9 cellular contexts compared by ENCODE assay signal in the genomic region with DNA sequence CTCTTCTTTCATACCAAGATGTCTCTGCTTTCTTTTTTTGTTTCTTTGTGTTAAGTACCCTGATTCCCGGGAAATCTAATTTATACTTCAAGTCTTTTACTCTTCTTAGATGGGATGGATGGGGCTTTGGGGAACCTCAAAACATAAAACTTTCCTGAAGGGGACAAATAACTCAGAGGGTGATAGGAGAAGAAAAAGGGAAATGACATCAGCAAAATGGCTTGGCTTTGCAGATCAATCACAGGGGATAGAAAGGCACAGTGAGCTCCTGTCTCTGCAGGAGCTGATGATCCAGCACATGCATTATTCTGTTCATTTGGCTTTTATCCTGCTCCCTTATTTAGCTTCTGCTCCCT. TPM values are rescaled to one million over a fixed set of nuclear protein-coding genes. Genes with fewer than 3 reads are reported as not detected.
DNase-seq lines count a peak whose midpoint lies in the region; ATAC-seq, FAIRE-seq and TF ChIP-seq lines count a peak whose summit lies in the region.
"Had no signal": no experiment of that assay in that cellular context is flagged by ENCODE, and none has a peak within 500 bp of the region (broad histone marks: within the 10 kb centered on the region; RNA-seq: fewer than 3 reads in every experiment).

No MANE protein-coding gene starts in this region.

- H3K9me3 ChIP-seq in keratinocyte (ENCODE audit: control insufficient read depth, low read depth, low read length) (no peaks in the 10 kb centered on the region), suprapubic skin (no peaks in the 10 kb centered on the region)
- H3K9me3 ChIP-seq: HAP-1 had no signal

- H4K20me1 ChIP-seq in keratinocyte (ENCODE audit: control insufficient read depth, extremely low read depth, insufficient read depth, low read length), result no peaks in the 10 kb centered on the region

- WGBS in suprapubic skin, result 10% methylated on average over 1 of the region's 1 CpG

- H3K27ac Mint-ChIP-seq in activated T-cell treated with anti-CD3 and anti-CD28 coated beads, Interleukin-2, amount 50 U/mL, for 24 hours, result no peak overlapping the region
- H3K27ac Mint-ChIP-seq in activated CD4-positive, alpha-beta memory T cell treated with anti-CD3 and anti-CD28 coated beads for 36 hours, result no peak overlapping the region

- dilution Hi-C loops in keratinocyte (cut with MboI; ENCODE audit: extremely low pct_ligation_motif_present, low sequenced_read_pairs), result no loop called here

- no peak for DNase-seq in activated T-cell treated with anti-CD3 and anti-CD28 coated beads, Interleukin-2, amount 50 U/mL, for 24 hours
- no peak for DNase-seq in activated T-cell treated with anti-CD3 and anti-CD28 coated beads for 4 hours
- DNase-seq in activated CD4-positive, alpha-beta memory T cell treated with anti-CD3 and anti-CD28 coated beads for 36 hours, result no peak
- DNase-seq in keratinocyte (ENCODE audit: low read depth, low spot score), result no peak
- DNase-seq in suprapubic skin (ENCODE audit: low spot score in 2 of 2), result no peak
- no peak for DNase-seq in NCI-H2171 (lab: John Stamatoyannopoulos, UW)

- no peaks in the 10 kb centered on the region for H3K79me2 ChIP-seq in keratinocyte (ENCODE audit: control insufficient read depth, insufficient read depth, low read length)

- intact Hi-C loops in activated CD4-positive, alpha-beta memory T cell treated with anti-CD3 and anti-CD28 coated beads for 36 hours (cut with micrococcal nuclease), result loop anchor here (1.0 to 10.0 kb wide), 7 partner anchors 13 to 306 kb away; a partner anchor contains a TSS

- H3K9ac ChIP-seq in keratinocyte (ENCODE audit: control insufficient read depth, extremely low read depth, insufficient read depth, low read length), result no peak overlapping the region

- peaks cover 40% of the 10 kb centered on the region for H3K27me3 Mint-ChIP-seq in activated T-cell treated with anti-CD3 and anti-CD28 coated beads, Interleukin-2, amount 50 U/mL, for 24 hours
- peaks cover 28% of the 10 kb centered on the region for H3K27me3 Mint-ChIP-seq in activated CD4-positive, alpha-beta memory T cell treated with anti-CD3 and anti-CD28 coated beads for 36 hours

- H3K36me3 Mint-ChIP-seq in activated T-cell treated with anti-CD3 and anti-CD28 coated beads, Interleukin-2, amount 50 U/mL, for 24 hours (ENCODE audit: low read depth), result no peaks in the 10 kb centered on the region
- H3K36me3 Mint-ChIP-seq in activated CD4-positive, alpha-beta memory T cell treated with anti-CD3 and anti-CD28 coated beads for 36 hours, result no peaks in the 10 kb centered on the region

- H3K27ac ChIP-seq in keratinocyte (ENCODE audit: control insufficient read depth, insufficient read depth, low read length), result no peak overlapping the region
- peak overlapping the region; percentile 70 for H3K27ac ChIP-seq in suprapubic skin

- peaks cover 2% of the 10 kb centered on the region for H3K9me1 ChIP-seq in keratinocyte (ENCODE audit: control insufficient read depth, extremely low read depth, insufficient read depth, low read length)

- no peaks in the 10 kb centered on the region for H3K9me3 Mint-ChIP-seq in activated T-cell treated with anti-CD3 and anti-CD28 coated beads, Interleukin-2, amount 50 U/mL, for 24 hours
- H3K9me3 Mint-ChIP-seq in activated CD4-positive, alpha-beta memory T cell treated with anti-CD3 and anti-CD28 coated beads for 36 hours, result no peaks in the 10 kb centered on the region

- CTCF ChIA-PET in activated CD4-positive, alpha-beta memory T cell treated with anti-CD3 and anti-CD28 coated beads for 36 hours (lab: Charles Lee), result interaction anchor here (0.6 to 5.2 kb wide), 38 partner anchors 10 to 722 kb away, joined by 3 to 66 read pairs (median 4); a partner anchor contains a TSS

- H3K4me1 Mint-ChIP-seq in activated T-cell treated with anti-CD3 and anti-CD28 coated beads, Interleukin-2, amount 50 U/mL, for 24 hours (ENCODE audit: low read depth), result peaks cover 16% of the 10 kb centered on the region
- peaks cover 18% of the 10 kb centered on the region for H3K4me1 Mint-ChIP-seq in activated CD4-positive, alpha-beta memory T cell treated with anti-CD3 and anti-CD28 coated beads for 36 hours (ENCODE audit: low read depth)

- no peak for TF ChIP-seq EP300 in suprapubic skin (IDR thresholded peaks at IDR 0.05)

- peaks cover 29% of the 10 kb centered on the region for H3K4me1 ChIP-seq in keratinocyte (ENCODE audit: control insufficient read depth, extremely low read depth, insufficient read depth, low read length)
- H3K4me1 ChIP-seq in suprapubic skin, result peaks cover 36% of the 10 kb centered on the region

- POLR2A ChIA-PET in activated CD4-positive, alpha-beta memory T cell treated with anti-CD3 and anti-CD28 coated beads for 36 hours (lab: Charles Lee), result interaction anchor here (0.9 kb wide), 2 partner anchors 13 to 305 kb away, joined by 3 to 5 read pairs; a partner anchor contains a TSS

- ATAC-seq in GM18520 (IDR thresholded peaks at IDR 0.05; ENCODE audit: unreplicated experiment) (no peak), HG02938 (IDR thresholded peaks at IDR 0.05; ENCODE audit: unreplicated experiment) (no peak)

- H2AFZ ChIP-seq in keratinocyte (ENCODE audit: control insufficient read depth, low read length), result peak overlapping the region; percentile 72

- TF ChIP-seq CTCF in keratinocyte (optimal IDR thresholded peaks at IDR 0.05 in 1 of 3, IDR thresholded peaks at IDR 0.05 in 1 of 3, conservative IDR thresholded peaks at IDR 0.05 in 1 of 3; ENCODE audit: extremely low read depth in 1 of 3, insufficient read depth in 2 of 3, low read length in 3 of 3) (no peak), suprapubic skin (IDR thresholded peaks at IDR 0.05) (no peak)

- no peaks in the 10 kb centered on the region for H3K36me3 ChIP-seq in keratinocyte (ENCODE audit: control insufficient read depth in 2 of 2, extremely low read depth in 1 of 2, insufficient read depth in 2 of 2, low read length in 2 of 2)
- no peaks in the 10 kb centered on the region for H3K36me3 ChIP-seq in suprapubic skin
- H3K36me3 ChIP-seq: HAP-1 had no signal

- peak overlapping the region; percentile 98 for H3K4me2 ChIP-seq in keratinocyte (ENCODE audit: control insufficient read depth, extremely low read depth, insufficient read depth, low read depth, low read length)

- peak overlapping the region; percentile 71 for H3K4me3 Mint-ChIP-seq in activated T-cell treated with anti-CD3 and anti-CD28 coated beads, Interleukin-2, amount 50 U/mL, for 24 hours
- H3K4me3 Mint-ChIP-seq in activated CD4-positive, alpha-beta memory T cell treated with anti-CD3 and anti-CD28 coated beads for 36 hours, result peak overlapping the region; percentile 35

- no peak for TF ChIP-seq POLR2A in suprapubic skin (IDR thresholded peaks at IDR 0.05)

- H3K4me3 ChIP-seq in keratinocyte (ENCODE audit: control insufficient read depth in 2 of 3, extremely low read depth in 1 of 3, insufficient read depth in 2 of 3, low read depth in 1 of 3, low read length in 3 of 3) (no peak overlapping the region), suprapubic skin (peak overlapping the region; percentile 32)
- H3K4me3 ChIP-seq: HAP-1 had no signal

- no peaks in the 10 kb centered on the region for H3K27me3 ChIP-seq in keratinocyte (ENCODE audit: control insufficient read depth, extremely low read depth, insufficient read depth, low read length)
- H3K27me3 ChIP-seq in suprapubic skin, result peaks cover 19% of the 10 kb centered on the region

- no peak for FAIRE-seq in keratinocyte (lab: Jason Lieb, UNC)

RNA-seq across cellular contexts. Expression of a gene that starts 1.4 kb away (rescaled TPM):
- not detected for total RNA-seq in activated CD4-positive, alpha-beta memory T cell treated with anti-CD3 and anti-CD28 coated beads for 36 hours
- polyA plus RNA-seq in keratinocyte, result 0.24 to 0.59 TPM (median 0.28 TPM) in 3 replicates
- not detected for polyA plus RNA-seq in keratinocyte (2011; ENCODE audit: low read depth)
- 0.52 and 0.55 TPM in 2 replicates for polyA plus RNA-seq in keratinocyte (2011; cell fraction: cytosol; rRNA removed)
- 0.15 and 0.16 TPM in 2 replicates for polyA plus RNA-seq in keratinocyte (2011; cell fraction: nucleus; rRNA removed)
- 0.54 and 0.71 TPM in 2 replicates for polyA plus RNA-seq in keratinocyte (2012; ENCODE audit: low replicate concordance)
- polyA minus RNA-seq in keratinocyte, result 0.16 to 0.64 TPM in 2 of 3 replicates, not detected in the other
- not detected for polyA minus RNA-seq in keratinocyte (2011; cell fraction: cytosol; rRNA and poly(A)+ RNA removed)
- not detected in 2 replicates for polyA minus RNA-seq in keratinocyte (2011; cell fraction: nucleus; rRNA and poly(A)+ RNA removed)
- 1 to 10 TPM in 2 of 4 donors, under 1 TPM in 2; 0.64 to 2.8 (median 1.1) TPM for total RNA-seq in suprapubic skin

RNA-seq across cellular contexts. Expression of a gene that starts 12.6 kb away (rescaled TPM):
- 10 to 100 TPM; 96.6 to 96.8 TPM for total RNA-seq in activated CD4-positive, alpha-beta memory T cell treated with anti-CD3 and anti-CD28 coated beads for 36 hours
- 149 to 174 TPM (median 151 TPM) in 3 replicates for polyA plus RNA-seq in keratinocyte
- polyA plus RNA-seq in keratinocyte (2011; ENCODE audit: low read depth), result 20.1 TPM
- 144 and 146 TPM in 2 replicates for polyA plus RNA-seq in keratinocyte (2011; cell fraction: cytosol; rRNA removed)
- 125 and 141 TPM in 2 replicates for polyA plus RNA-seq in keratinocyte (2011; cell fraction: nucleus; rRNA removed)
- polyA plus RNA-seq in keratinocyte (2012; ENCODE audit: low replicate concordance), result 101 and 107 TPM in 2 replicates
- polyA minus RNA-seq in keratinocyte, result 155 to 195 TPM (median 163 TPM) in 3 replicates
- polyA minus RNA-seq in keratinocyte (2011; cell fraction: cytosol; rRNA and poly(A)+ RNA removed), result 147 TPM
- polyA minus RNA-seq in keratinocyte (2011; cell fraction: nucleus; rRNA and poly(A)+ RNA removed), result 44.3 and 54.5 TPM in 2 replicates
- 100 to 1,000 TPM in 3 of 4 donors, 10 to 100 TPM in 1; 92.5 to 141 (median 125) TPM for total RNA-seq in suprapubic skin

RNA-seq across cellular contexts. Expression of a gene that starts 16.4 kb away (rescaled TPM):
- 1 to 10 TPM; 1.1 to 1.2 TPM for total RNA-seq in activated CD4-positive, alpha-beta memory T cell treated with anti-CD3 and anti-CD28 coated beads for 36 hours
- 0.94 to 2.0 TPM (median 1.4 TPM) in 3 replicates for polyA plus RNA-seq in keratinocyte
- polyA plus RNA-seq in keratinocyte (2011; ENCODE audit: low read depth), result 13.5 TPM
- polyA plus RNA-seq in keratinocyte (2011; cell fraction: cytosol; rRNA removed), result 1.1 and 1.4 TPM in 2 replicates
- polyA plus RNA-seq in keratinocyte (2011; cell fraction: nucleus; rRNA removed), result 3.9 and 6.3 TPM in 2 replicates
- 1.3 and 7.0 TPM in 2 replicates for polyA plus RNA-seq in keratinocyte (2012; ENCODE audit: low replicate concordance)
- 0.99 to 1.9 TPM in 2 of 3 replicates, not detected in the other for polyA minus RNA-seq in keratinocyte
- not detected for polyA minus RNA-seq in keratinocyte (2011; cell fraction: cytosol; rRNA and poly(A)+ RNA removed)
- polyA minus RNA-seq in keratinocyte (2011; cell fraction: nucleus; rRNA and poly(A)+ RNA removed), result 0.74 and 1.3 TPM in 2 replicates
- 10 to 100 TPM in 1 of 4 donors, 1 to 10 TPM in 2, under 1 TPM in 1; 0.96 to 16.0 (median 1.5) TPM for total RNA-seq in suprapubic skin

RNA-seq across cellular contexts. Expression of a gene that starts 20.3 kb away (rescaled TPM):
- 100 to 1,000 TPM; 224 to 228 TPM for total RNA-seq in activated CD4-positive, alpha-beta memory T cell treated with anti-CD3 and anti-CD28 coated beads for 36 hours
- polyA plus RNA-seq in keratinocyte, result 6.1 to 18.9 TPM (median 9.2 TPM) in 3 replicates
- polyA plus RNA-seq in keratinocyte (2011; ENCODE audit: low read depth), result 30.5 TPM
- 6.5 and 10.5 TPM in 2 replicates for polyA plus RNA-seq in keratinocyte (2011; cell fraction: cytosol; rRNA removed)
- polyA plus RNA-seq in keratinocyte (2011; cell fraction: nucleus; rRNA removed), result 4.3 and 8.0 TPM in 2 replicates
- 9.5 and 31.9 TPM in 2 replicates for polyA plus RNA-seq in keratinocyte (2012; ENCODE audit: low replicate concordance)
- 3.0 to 7.8 TPM (median 5.6 TPM) in 3 replicates for polyA minus RNA-seq in keratinocyte
- polyA minus RNA-seq in keratinocyte (2011; cell fraction: cytosol; rRNA and poly(A)+ RNA removed), result 5.8 TPM
- 2.5 and 5.0 TPM in 2 replicates for polyA minus RNA-seq in keratinocyte (2011; cell fraction: nucleus; rRNA and poly(A)+ RNA removed)
- total RNA-seq in suprapubic skin, result 10 to 100 TPM in 3 of 4 donors, 1 to 10 TPM in 1; 7.5 to 17.6 (median 13.7) TPM

RNA-seq across cellular contexts. Expression of a gene that starts 26.2 kb away (rescaled TPM):
- 1 to 10 TPM; 1.3 to 1.5 TPM for total RNA-seq in activated CD4-positive, alpha-beta memory T cell treated with anti-CD3 and anti-CD28 coated beads for 36 hours
- 14.5 to 15.6 TPM (median 15.0 TPM) in 3 replicates for polyA plus RNA-seq in keratinocyte
- polyA plus RNA-seq in keratinocyte (2011; ENCODE audit: low read depth), result 27.9 TPM
- polyA plus RNA-seq in keratinocyte (2011; cell fraction: cytosol; rRNA removed), result 8.9 and 10.7 TPM in 2 replicates
- polyA plus RNA-seq in keratinocyte (2011; cell fraction: nucleus; rRNA removed), result 26.5 and 29.7 TPM in 2 replicates
- 7.3 and 35.5 TPM in 2 replicates for polyA plus RNA-seq in keratinocyte (2012; ENCODE audit: low replicate concordance)
- polyA minus RNA-seq in keratinocyte, result 11.9 to 18.1 TPM (median 16.5 TPM) in 3 replicates
- 5.2 TPM for polyA minus RNA-seq in keratinocyte (2011; cell fraction: cytosol; rRNA and poly(A)+ RNA removed)
- polyA minus RNA-seq in keratinocyte (2011; cell fraction: nucleus; rRNA and poly(A)+ RNA removed), result 4.9 and 6.9 TPM in 2 replicates
- 10 to 100 TPM; 15.8 to 37.4 (median 28.1) TPM for total RNA-seq in suprapubic skin
